Comparison of ENCODE assay signal across 31 cellular contexts in genomic region chr10:133023216-133023843, GRCh38.
"Had no signal": no experiment of that assay in that cellular context is flagged by ENCODE, and none has a peak within 500 bp of the region (broad histone marks: within the 10 kb centered on the region; RNA-seq: fewer than 3 reads in every experiment).

No MANE protein-coding gene starts in this region.

- H3K4me1 ChIP-seq: Peyer's patch had no signal

- H3K4me1 Mint-ChIP-seq: activated CD4-positive, alpha-beta T cell treated with anti-CD3 and anti-CD28 coated beads, Interleukin-2, amount 10 ng/mL, durations not matched to agents 7 days and 5 days; activated naive CD8-positive, alpha-beta T cell treated with anti-CD3 and anti-CD28 coated beads, Interleukin-2, amount 50 U/mL, for 24 hours had no signal

- H3K27me3 Mint-ChIP-seq: activated CD4-positive, alpha-beta T cell treated with anti-CD3 and anti-CD28 coated beads, Interleukin-2, amount 10 ng/mL, durations not matched to agents 7 days and 5 days; activated naive CD8-positive, alpha-beta T cell had no signal

- H3K36me3 Mint-ChIP-seq: activated naive CD8-positive, alpha-beta T cell; brain had no signal

- H3K9me3 Mint-ChIP-seq: activated CD4-positive, alpha-beta T cell treated with anti-CD3 and anti-CD28 coated beads, Interleukin-2, amount 10 ng/mL, durations not matched to agents 7 days and 5 days; activated naive CD8-positive, alpha-beta T cell treated with anti-CD3 and anti-CD28 coated beads, Interleukin-2, amount 50 U/mL, for 24 hours; activated T-cell treated with anti-CD3 and anti-CD28 coated beads, Interleukin-2, amount 50 U/mL, for 24 hours; activated T-helper 2 cell treated with anti-CD3 and anti-CD28 coated beads, Interferon-gamma antibody, Interleukin-2, Interleukin-4, amounts not matched to agents 10 μg/mL and 5 μg/mL and 100 μg/mL, durations not matched to agents 14 hours and 24 hours and 36 hours had no signal

- FAIRE-seq: bronchial epithelial cell had no signal

- H3K27ac ChIP-seq: Peyer's patch, VCaP had no signal

- H3K27ac Mint-ChIP-seq: activated CD4-positive, alpha-beta T cell treated with anti-CD3 and anti-CD28 coated beads, Interleukin-2, amount 10 ng/mL, durations not matched to agents 7 days and 5 days; activated CD8-positive, alpha-beta T cell treated with anti-CD3 and anti-CD28 coated beads, Interleukin-2, amount 10 ng/mL, durations not matched to agents 7 days and 5 days; activated naive CD8-positive, alpha-beta T cell; activated naive CD8-positive, alpha-beta T cell treated with anti-CD3 and anti-CD28 coated beads, Interleukin-2, amount 50 U/mL, for 24 hours; activated T-cell treated with anti-CD3 and anti-CD28 coated beads, Interleukin-2, amount 50 U/mL, for 24 hours; activated T-helper 2 cell treated with anti-CD3 and anti-CD28 coated beads, Interferon-gamma antibody, Interleukin-2, Interleukin-4, amounts not matched to agents 10 μg/mL and 5 μg/mL and 100 μg/mL, durations not matched to agents 14 hours and 24 hours and 36 hours had no signal

- H3K9me3 ChIP-seq: MG63, Peyer's patch had no signal

- H3K4me3 ChIP-seq: MG63, Peyer's patch had no signal

- ATAC-seq: activated CD8-positive, alpha-beta T cell treated with anti-CD3 and anti-CD28 coated beads, Interleukin-2, amount 10 ng/mL, durations not matched to agents 7 days and 5 days; activated naive CD8-positive, alpha-beta T cell treated with anti-CD3 and anti-CD28 coated beads, Interleukin-2, amount 50 U/mL, for 24 hours; PC-3 had no signal

- DNase-seq: activated CD4-positive, alpha-beta T cell treated with anti-CD3 and anti-CD28 coated beads, Interleukin-2, amount 10 ng/mL, durations not matched to agents 7 days and 5 days; activated CD4-positive, alpha-beta T cell treated with anti-CD3 and anti-CD28 coated beads, Interleukin-2, amount 50 U/mL, for 48 hours; activated CD8-positive, alpha-beta T cell treated with anti-CD3 and anti-CD28 coated beads, Interleukin-2, amount 10 ng/mL, durations not matched to agents 7 days and 5 days; activated gamma-delta T cell; activated naive CD4-positive, alpha-beta T cell treated with Interleukin-2 at 50 U/mL for 16 hours; activated naive CD8-positive, alpha-beta T cell treated with anti-CD3 and anti-CD28 coated beads, Interleukin-2, amount 50 U/mL, for 24 hours; activated T-cell treated with anti-CD3 and anti-CD28 coated beads, Interleukin-2, amount 50 U/mL, for 24 hours; anterior cingulate cortex; cerebellar nuclear complex; Kasumi-1; MG63; NCI-H1048; NCI-H1105 treated with DMSO at 0.1 percent for 48 hours; NCI-H1436; NCI-H1694; NCI-H1930; NCI-H2081 treated with DMSO at 0.1 percent for 48 hours; NCI-H345; NCI-H524 treated with DMSO at 0.1 percent for 48 hours; PC-3; Peyer's patch; RPMI8226; SW 1271; T-helper 1 cell; T-helper 2 cell; T-helper 9 cell had no signal

- H3K4me3 Mint-ChIP-seq: activated CD4-positive, alpha-beta T cell treated with anti-CD3 and anti-CD28 coated beads, Interleukin-2, amount 10 ng/mL, durations not matched to agents 7 days and 5 days; activated CD8-positive, alpha-beta T cell treated with anti-CD3 and anti-CD28 coated beads, Interleukin-2, amount 10 ng/mL, durations not matched to agents 7 days and 5 days; activated naive CD8-positive, alpha-beta T cell; activated naive CD8-positive, alpha-beta T cell treated with anti-CD3 and anti-CD28 coated beads, Interleukin-2, amount 50 U/mL, for 24 hours; activated T-cell treated with anti-CD3 and anti-CD28 coated beads, Interleukin-2, amount 50 U/mL, for 24 hours had no signal

- H3K36me3 ChIP-seq: MG63, Peyer's patch had no signal
